ENCODE assay signal across 10 cellular contexts in genomic region chr13:113002206-113002821, GRCh38. TPM values are rescaled to one million over a fixed set of nuclear protein-coding genes. Genes with fewer than 3 reads are reported as not detected.
DNase-seq lines count a peak whose midpoint lies in the region; ATAC-seq and TF ChIP-seq lines count a peak whose summit lies in the region.
"Had no signal": no experiment of that assay in that cellular context is flagged by ENCODE, and none has a peak within 500 bp of the region (broad histone marks: within the 10 kb centered on the region; RNA-seq: fewer than 3 reads in every experiment).

No MANE protein-coding gene starts in this region.

- H3K36me3 Mint-ChIP-seq in T-helper 17 cell (ENCODE audit: low read depth): no peaks in the 10 kb centered on the region

- H3K9me3 ChIP-seq in BLaER1 treated with 17β-estradiol and CSF1 and Interleukin-3, amounts not matched to agents 10 nM and 100 nM (replicated peaks in 1 of 11): 0 out of 22 replicates have a peak, but pooled peaks cover 0 to 7% (median 0%) of the 10 kb centered on the region in 11 experiments
- H3K9me3 ChIP-seq in MM.1S (replicated peaks; ENCODE audit: insufficient read depth, low read length) (no peaks in the 10 kb centered on the region), T-helper 17 cell (ENCODE audit: control insufficient read depth, low read length, poor library complexity, severe bottlenecking) (no peaks in the 10 kb centered on the region)

- peaks cover 7% of the 10 kb centered on the region for H3K4me1 Mint-ChIP-seq in T-helper 17 cell

- H3K4me1 ChIP-seq in BLaER1 treated with 17β-estradiol and CSF1 and Interleukin-3, amounts not matched to agents 10 nM and 100 nM: peaks cover 23 to 81% (median 72%) of the 10 kb centered on the region in 10 experiments
- peaks cover 7% of the 10 kb centered on the region; the same call in 1 of the 2 replicates for H3K4me1 ChIP-seq in MM.1S (ENCODE audit: low read length)

- H3K4me3 ChIP-seq in BLaER1 treated with 17β-estradiol and CSF1 and Interleukin-3, amounts not matched to agents 10 nM and 100 nM: no peak overlapping the region
- no peak overlapping the region for H3K4me3 ChIP-seq in MM.1S (ENCODE audit: low read length)

- no peak overlapping the region for H3K4me3 Mint-ChIP-seq in T-helper 17 cell

- H3K9ac ChIP-seq in BLaER1 treated with 17β-estradiol and CSF1 and Interleukin-3, amounts not matched to agents 10 nM and 100 nM: no peak overlapping the region
- H3K9ac ChIP-seq in MM.1S (ENCODE audit: low read length): no peak overlapping the region

- H4K20me1 ChIP-seq in BLaER1 treated with 17β-estradiol and CSF1 and Interleukin-3, amounts not matched to agents 10 nM and 100 nM: peaks cover 0 to 90% (median 16%) of the 10 kb centered on the region in 11 experiments; a peak in 12 of 22 replicates
- no peaks in the 10 kb centered on the region for H4K20me1 ChIP-seq in MM.1S (ENCODE audit: insufficient read depth, low read length)

- DNase-seq in MM.1S (no peak), T-helper 17 cell (no peak), medulla oblongata (ENCODE audit: extremely low spot score) (peak; percentile 50), islet precursor cell (no peak)
- no peak for DNase-seq in central memory CD4-positive, alpha-beta T cell
- no peak for DNase-seq in effector CD4-positive, alpha-beta T cell
- DNase-seq: stimulated activated naive CD4-positive, alpha-beta T cell treated with Interleukin-2 at 50 U/mL for 16 hours; SW 1271 had no signal

- no peaks in the 10 kb centered on the region for H3K9me2 ChIP-seq in MM.1S (replicated peaks; ENCODE audit: insufficient read depth, low read length)

- no peaks in the 10 kb centered on the region for H3K27me3 Mint-ChIP-seq in T-helper 17 cell

- no peaks in the 10 kb centered on the region for H3K79me2 ChIP-seq in MM.1S (ENCODE audit: low read length)

- no peak overlapping the region for H2AFZ ChIP-seq in MM.1S (ENCODE audit: low read length)

- no peaks in the 10 kb centered on the region for H3F3A ChIP-seq in MM.1S (ENCODE audit: insufficient read depth, low read length)

- no peaks in the 10 kb centered on the region for H3K36me3 ChIP-seq in BLaER1 treated with 17β-estradiol and CSF1 and Interleukin-3, amounts not matched to agents 10 nM and 100 nM
- H3K36me3 ChIP-seq in MM.1S (replicated peaks; ENCODE audit: insufficient read depth, low read length): no peaks in the 10 kb centered on the region

- no peak for ATAC-seq in T-helper 17 cell
- no peak for ATAC-seq in HG03442 (IDR thresholded peaks at IDR 0.05; ENCODE audit: unreplicated experiment)

- H3K27ac ChIP-seq in BLaER1 treated with 17β-estradiol and CSF1 and Interleukin-3, amounts not matched to agents 10 nM and 100 nM: no peak overlapping the region
- no peak overlapping the region for H3K27ac ChIP-seq in MM.1S (ENCODE audit: low read length)

- peak overlapping the region in 9 of 11 experiments; percentile 68 to 94 (median 84); a peak in 17 of 22 replicates for H3K4me2 ChIP-seq in BLaER1 treated with 17β-estradiol and CSF1 and Interleukin-3, amounts not matched to agents 10 nM and 100 nM
- H3K4me2 ChIP-seq in MM.1S (ENCODE audit: low read depth, low read length): no peak overlapping the region

- peak overlapping the region; percentile 57 for H3K27ac Mint-ChIP-seq in T-helper 17 cell

- H3K27me3 ChIP-seq in BLaER1 treated with 17β-estradiol and CSF1 and Interleukin-3, amounts not matched to agents 10 nM and 100 nM: peaks cover 28 to 98% (median 87%) of the 10 kb centered on the region in 11 experiments
- H3K27me3 ChIP-seq in MM.1S (replicated peaks; ENCODE audit: insufficient read depth, low read length): peaks cover 100% of the 10 kb centered on the region

- TF ChIP-seq CTCF in MM.1S (IDR thresholded peaks at IDR 0.05; ENCODE audit: low read length): peak; percentile 20

RNA-seq across cellular contexts. Expression of gene MCF2L, which starts 33.3 kb away (rescaled TPM):
- total RNA-seq in T-helper 17 cell: 10 to 100 TPM in 1 of 2 donors, 1 to 10 TPM in 1; 9.7 to 13.2 TPM
